ENCODE assay signal across 22 cellular contexts in the genomic region with DNA sequence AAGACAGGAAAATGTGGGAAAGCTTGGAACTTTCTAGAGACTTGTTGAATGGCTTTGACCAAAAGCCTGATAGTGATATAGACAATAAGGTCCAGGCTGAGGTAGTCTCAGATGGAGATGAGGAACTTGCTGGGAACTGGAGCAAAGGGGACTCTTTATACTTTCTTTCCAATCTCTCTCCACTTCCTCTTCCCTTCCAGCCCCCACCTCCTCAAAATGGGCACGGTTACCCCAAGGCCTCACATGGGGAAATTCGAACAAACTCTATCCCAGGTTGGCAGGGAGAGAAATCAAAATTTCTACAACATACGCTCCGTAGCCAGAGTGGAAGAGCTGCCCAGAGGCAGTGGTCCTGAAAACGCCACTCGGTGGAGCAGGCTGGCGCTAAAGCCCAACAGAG.
"Had no signal": no experiment of that assay in that cellular context is flagged by ENCODE, and none has a peak within 500 bp of the region (broad histone marks: within the 10 kb centered on the region; RNA-seq: fewer than 3 reads in every experiment).

No MANE protein-coding gene starts in this region.

- H3K9me3 Mint-ChIP-seq: endodermal cell; mesothelial cell of epicardium; naive B cell; natural killer cell treated with Interleukin-12 subunit alpha and Interleukin-12 subunit beta and Interleukin-15 and Interleukin-18, amount 100 ng/mL, for 72 hours; neural crest cell; stimulated activated naive CD8-positive, alpha-beta T cell treated with anti-CD3 and anti-CD28 coated beads, Interleukin-15, amount 100 ng/mL, for 72 hours; type B pancreatic cell had no signal

- H3K4me1 Mint-ChIP-seq: endodermal cell, mesothelial cell of epicardium, neural crest cell had no signal

- H3K27ac Mint-ChIP-seq: endodermal cell; mesothelial cell of epicardium; naive B cell; natural killer cell treated with Interleukin-12 subunit alpha and Interleukin-12 subunit beta and Interleukin-15 and Interleukin-18, amount 100 ng/mL, for 72 hours; progenitor cell of endocrine pancreas; stimulated activated naive CD8-positive, alpha-beta T cell treated with anti-CD3 and anti-CD28 coated beads, Interleukin-15, amount 100 ng/mL, for 72 hours; type B pancreatic cell had no signal

- H3K27me3 Mint-ChIP-seq: naive B cell; natural killer cell treated with Interleukin-12 subunit alpha and Interleukin-12 subunit beta and Interleukin-15 and Interleukin-18, amount 100 ng/mL, for 72 hours; progenitor cell of endocrine pancreas; stimulated activated naive CD8-positive, alpha-beta T cell treated with anti-CD3 and anti-CD28 coated beads, Interleukin-15, amount 100 ng/mL, for 72 hours; type B pancreatic cell had no signal

- H3K4me3 Mint-ChIP-seq: endodermal cell; mesothelial cell of epicardium; naive B cell; natural killer cell treated with Interleukin-12 subunit alpha and Interleukin-12 subunit beta and Interleukin-15 and Interleukin-18, amount 100 ng/mL, for 72 hours; neural crest cell; stimulated activated naive CD8-positive, alpha-beta T cell treated with anti-CD3 and anti-CD28 coated beads, Interleukin-15, amount 100 ng/mL, for 72 hours; type B pancreatic cell had no signal

- H3K36me3 Mint-ChIP-seq: natural killer cell treated with Interleukin-12 subunit alpha and Interleukin-12 subunit beta and Interleukin-15 and Interleukin-18, amount 100 ng/mL, for 72 hours had no signal

- ATAC-seq: esophagus mucosa; gastrocnemius medialis; left ventricle myocardium superior; lower lobe of right lung; mucosa of descending colon; natural killer cell treated with Interleukin-12 subunit alpha and Interleukin-12 subunit beta and Interleukin-15 and Interleukin-18, amount 100 ng/mL, for 72 hours; stimulated activated naive CD8-positive, alpha-beta T cell treated with anti-CD3 and anti-CD28 coated beads, Interleukin-15, amount 100 ng/mL, for 72 hours had no signal

- DNase-seq: effector CD8-positive, alpha-beta T cell; endodermal cell; foreskin fibroblast; gastrocnemius medialis; left ventricle myocardium superior; lower lobe of right lung; mesenchymal stem cell; mucosa of descending colon; naive B cell; right lobe of liver; small intestine; stimulated activated CD4-positive, alpha-beta T cell treated with anti-CD3 and anti-CD28 coated beads, Interleukin-15, amount 100 ng/mL, for 24 hours; stimulated activated CD4-positive, alpha-beta T cell treated with anti-CD3 and anti-CD28 coated beads, Interleukin-2, amount 100 ng/mL, for 48 hours; stimulated activated naive CD4-positive, alpha-beta T cell; stimulated activated naive CD8-positive, alpha-beta T cell treated with anti-CD3 and anti-CD28 coated beads, Interleukin-15, amount 100 ng/mL, for 72 hours; thyroid gland had no signal
